ENCODE assay signal across 1 cellular context in genomic region chr9:18142964-18143363, GRCh38.
TF ChIP-seq lines count a peak whose summit lies in the region.

No MANE protein-coding gene starts in this region.

TF ChIP-seq in IMR-90, 13 proteins besides CTCF, POLR2A, EP300 and RAD21:
- TF ChIP-seq ELK1 (IDR thresholded peaks at IDR 0.05; ENCODE audit: borderline replicate concordance, low read depth, low read length) (no peak), RFX5 (IDR thresholded peaks at IDR 0.05; ENCODE audit: low read depth, low read length) (no peak), USF2 (IDR thresholded peaks at IDR 0.05; ENCODE audit: low read depth, low read length) (no peak), RCOR1 (IDR thresholded peaks at IDR 0.05; ENCODE audit: insufficient replicate concordance, low read length) (no peak), CHD1 (IDR thresholded peaks at IDR 0.05; ENCODE audit: low read depth, low read length) (no peak), SMC3 (IDR thresholded peaks at IDR 0.05; ENCODE audit: low read depth, low read length) (no peak), CEBPB (IDR thresholded peaks at IDR 0.05; ENCODE audit: low read depth, low read length) (no peak), MAZ (IDR thresholded peaks at IDR 0.05; ENCODE audit: borderline replicate concordance, low read depth, low read length) (no peak), MAFK (IDR thresholded peaks at IDR 0.05; ENCODE audit: low read depth, low read length) (no peak)
